In the genomic region with DNA sequence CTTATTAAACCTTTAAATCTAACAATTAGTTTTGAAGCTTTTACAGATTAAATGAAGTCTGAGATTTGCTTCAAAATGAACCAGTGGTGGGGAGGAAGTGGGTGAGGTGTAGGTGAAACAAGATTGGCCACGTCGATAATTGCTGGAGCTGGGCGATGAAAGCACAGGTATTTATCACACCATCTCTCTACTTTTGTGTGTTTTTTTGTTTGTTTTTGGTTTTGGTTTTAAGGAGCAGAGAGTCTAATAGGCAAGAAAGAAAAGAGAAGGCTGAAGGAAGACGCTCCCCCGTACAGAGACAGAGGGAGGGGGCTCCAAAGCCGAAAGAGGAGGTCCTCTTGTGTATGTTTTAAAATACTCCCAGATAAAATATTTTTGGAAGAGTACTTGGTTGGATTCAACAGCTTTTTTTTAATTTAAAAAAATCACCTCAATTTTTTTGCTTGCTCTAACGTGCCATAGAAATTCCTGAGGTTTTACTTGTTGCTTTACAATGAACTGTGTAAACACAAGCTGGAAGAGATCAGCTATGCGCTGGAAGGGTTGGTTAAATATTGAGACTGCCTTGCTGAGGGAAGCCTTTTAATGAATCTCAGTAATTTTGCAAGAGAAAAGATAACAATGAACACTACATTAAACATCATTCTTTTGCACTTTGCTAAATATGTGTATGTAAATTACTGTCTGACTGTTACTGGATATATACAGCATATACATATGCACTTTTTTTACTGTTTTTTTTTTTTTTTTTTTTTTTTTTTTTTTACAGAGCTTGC, we compare ENCODE assay signal across 8 cellular contexts. TPM values are rescaled to one million over a fixed set of nuclear protein-coding genes. Genes with fewer than 3 reads are reported as not detected.
DNase-seq lines count a peak whose midpoint lies in the region; ATAC-seq, FAIRE-seq and TF ChIP-seq lines count a peak whose summit lies in the region.

No MANE protein-coding gene starts in this region.

- TF ChIP-seq POLR2A in endothelial cell of umbilical vein (IDR thresholded peaks at IDR 0.05; ENCODE audit: low read depth, low read length) (no peak), suprapubic skin (IDR thresholded peaks at IDR 0.05) (no peak)

- no peaks in the 10 kb centered on the region for H3K79me2 ChIP-seq in endothelial cell of umbilical vein (ENCODE audit: control insufficient read depth, insufficient read depth, low read length)

- peak; percentile 17 to 40 for DNase-seq in activated T-cell treated with anti-CD3 and anti-CD28 coated beads, Interleukin-2, amount 50 U/mL, for 72 hours
- DNase-seq in activated T-cell treated with anti-CD3 and anti-CD28 coated beads, Interleukin-2, amount 50 U/mL, for 1 hour, result no peak
- DNase-seq in T follicular helper cell (ENCODE audit: low read depth), result peak; percentile 16
- no peak for DNase-seq in endothelial cell of umbilical vein (ENCODE audit: low read depth, low spot score)
- DNase-seq in suprapubic skin (ENCODE audit: low spot score in 2 of 2), result no peak
- DNase-seq in GOT3 (lab: John Stamatoyannopoulos, UW), result no peak
- DNase-seq in endodermal cell, result no peak

- H3K36me3 Mint-ChIP-seq in activated T-cell treated with anti-CD3 and anti-CD28 coated beads, Interleukin-2, amount 50 U/mL, for 72 hours (ENCODE audit: insufficient read depth in 2 of 2), result peaks cover 0 to 3% of the 10 kb centered on the region in 2 donors
- H3K36me3 Mint-ChIP-seq in endodermal cell (ENCODE audit: low read depth), result no peaks in the 10 kb centered on the region

- CTCF ChIA-PET in endothelial cell of umbilical vein (lab: Charles Lee), result interaction anchor here (0.9 kb wide), 1 partner anchor 9 kb away, joined by 3 read pairs; no protein-coding TSS in a partner anchor

- H3K9me3 ChIP-seq in endothelial cell of umbilical vein (replicated peaks; ENCODE audit: control insufficient read depth, insufficient read depth, low read length) (no peaks in the 10 kb centered on the region), suprapubic skin (no peaks in the 10 kb centered on the region), endodermal cell (ENCODE audit: control insufficient read depth, low read length) (no peaks in the 10 kb centered on the region)

- no peak for TF ChIP-seq CTCF in endothelial cell of umbilical vein (IDR thresholded peaks at IDR 0.05; ENCODE audit: extremely low read depth in 1 of 2, insufficient read depth in 1 of 2, low read depth in 1 of 2, low read length in 2 of 2)
- no peak for TF ChIP-seq CTCF in suprapubic skin (IDR thresholded peaks at IDR 0.05)
- TF ChIP-seq CTCF in endodermal cell (conservative IDR thresholded peaks at IDR 0.05), result no peak

- H3K4me3 ChIP-seq in endothelial cell of umbilical vein (replicated peaks in 1 of 3; ENCODE audit: insufficient read depth in 1 of 3, low read depth in 1 of 3, low read length in 3 of 3), result no peak overlapping the region
- H3K4me3 ChIP-seq in suprapubic skin, result no peak overlapping the region
- H3K4me3 ChIP-seq in endodermal cell (ENCODE audit: low read length), result no peak overlapping the region

- intact Hi-C loops in endothelial cell of umbilical vein (cut with micrococcal nuclease), result no loop called here

- no peak for TF ChIP-seq EP300 in suprapubic skin (IDR thresholded peaks at IDR 0.05)

- H3K9me3 Mint-ChIP-seq in activated T-cell treated with anti-CD3 and anti-CD28 coated beads, Interleukin-2, amount 50 U/mL, for 72 hours, result no peaks in the 10 kb centered on the region
- no peaks in the 10 kb centered on the region for H3K9me3 Mint-ChIP-seq in endodermal cell

- WGBS in suprapubic skin, result 34% methylated on average over 8 of the region's 8 CpGs
- WGBS in endodermal cell (ENCODE audit: insufficient coverage in 1 of 2, insufficient read length in 1 of 2), 2 experiments, result 66% methylated on average over 7 of the region's 8 CpGs; no CpG with 5 or more reads in 1 of the 2 experiments

- H3K27ac ChIP-seq in endothelial cell of umbilical vein (ENCODE audit: insufficient read depth, low read depth, low read length) (no peak overlapping the region), suprapubic skin (peak overlapping the region; percentile 31), endodermal cell (ENCODE audit: low read depth, low read length) (no peak overlapping the region)

- H4K20me1 ChIP-seq in endothelial cell of umbilical vein (replicated peaks; ENCODE audit: control insufficient read depth, extremely low read depth, insufficient read depth, low read length), result no peaks in the 10 kb centered on the region

- H2AFZ ChIP-seq in endothelial cell of umbilical vein (ENCODE audit: low read depth, low read length), result no peak overlapping the region

- H3K9me1 ChIP-seq in endothelial cell of umbilical vein (replicated peaks; ENCODE audit: control insufficient read depth, extremely low read depth, insufficient read depth, low read length), result no peaks in the 10 kb centered on the region

- ATAC-seq in activated T-cell treated with anti-CD3 and anti-CD28 coated beads, Interleukin-2, amount 50 U/mL, for 72 hours (replicated peaks in 1 of 2), result peak; percentile 49 to 83
- no peak for ATAC-seq in GM21381 (IDR thresholded peaks at IDR 0.05; ENCODE audit: unreplicated experiment)

- BruUV-seq in endothelial cell of umbilical vein (replicated peaks; lab: Mats Ljungman, UMichigan), result no TSS peak

- FAIRE-seq in endothelial cell of umbilical vein (lab: Jason Lieb, UNC), result peak; percentile 18

- peak overlapping the region; percentile 28 to 91 for H3K4me3 Mint-ChIP-seq in activated T-cell treated with anti-CD3 and anti-CD28 coated beads, Interleukin-2, amount 50 U/mL, for 72 hours
- H3K4me3 Mint-ChIP-seq in endodermal cell, result no peak overlapping the region

- H3K27me3 ChIP-seq in endothelial cell of umbilical vein (ENCODE audit: control insufficient read depth in 2 of 2, insufficient read depth in 2 of 2, low read length in 2 of 2) (peaks cover 0 to 5% of the 10 kb centered on the region in 2 experiments), suprapubic skin (no peaks in the 10 kb centered on the region), endodermal cell (ENCODE audit: control insufficient read depth, insufficient read depth, low read length, poor library complexity, severe bottlenecking) (no peaks in the 10 kb centered on the region)

- peaks cover 17% of the 10 kb centered on the region for H3K4me1 Mint-ChIP-seq in activated T-cell treated with anti-CD3 and anti-CD28 coated beads, Interleukin-2, amount 50 U/mL, for 72 hours (ENCODE audit: low read depth)
- H3K4me1 Mint-ChIP-seq in endodermal cell, result peaks cover 4% of the 10 kb centered on the region

- no peak overlapping the region for H3K4me2 ChIP-seq in endothelial cell of umbilical vein (ENCODE audit: insufficient read depth, low read length)

- dilution Hi-C loops in endothelial cell of umbilical vein (cut with MboI; ENCODE audit: extremely low pct_ligation_motif_present, low sequenced_read_pairs), result no loop called here

- POLR2A ChIA-PET in endothelial cell of umbilical vein (lab: Charles Lee), result no interaction called here

- no peaks in the 10 kb centered on the region for H3K27me3 Mint-ChIP-seq in activated T-cell treated with anti-CD3 and anti-CD28 coated beads, Interleukin-2, amount 50 U/mL, for 72 hours (ENCODE audit: low read depth)
- H3K27me3 Mint-ChIP-seq in endodermal cell (ENCODE audit: insufficient read depth), result peaks cover 3% of the 10 kb centered on the region

- H3K9ac ChIP-seq in endothelial cell of umbilical vein (replicated peaks; ENCODE audit: extremely low read depth, insufficient read depth, low read length), result no peak overlapping the region
- H3K9ac ChIP-seq in endodermal cell (ENCODE audit: extremely low read depth, low read length, poor library complexity, severe bottlenecking), result no peak overlapping the region

- no peaks in the 10 kb centered on the region for H3K36me3 ChIP-seq in endothelial cell of umbilical vein (ENCODE audit: control insufficient read depth in 2 of 2, extremely low read depth in 1 of 2, insufficient read depth in 2 of 2, low read length in 2 of 2)
- no peaks in the 10 kb centered on the region for H3K36me3 ChIP-seq in suprapubic skin
- no peaks in the 10 kb centered on the region for H3K36me3 ChIP-seq in endodermal cell (ENCODE audit: control insufficient read depth, insufficient read depth, low read length)

- peak overlapping the region; percentile 17 for H3K27ac Mint-ChIP-seq in activated T-cell treated with anti-CD3 and anti-CD28 coated beads, Interleukin-2, amount 50 U/mL, for 72 hours
- no peak overlapping the region for H3K27ac Mint-ChIP-seq in endodermal cell

- H3K4me1 ChIP-seq in endothelial cell of umbilical vein (ENCODE audit: control insufficient read depth, extremely low read depth, insufficient read depth, low read length), result no peaks in the 10 kb centered on the region
- H3K4me1 ChIP-seq in suprapubic skin, result no peaks in the 10 kb centered on the region
- no peaks in the 10 kb centered on the region for H3K4me1 ChIP-seq in endodermal cell (ENCODE audit: control insufficient read depth, insufficient read depth, low read length)

TF ChIP-seq in endothelial cell of umbilical vein, 7 proteins besides CTCF, POLR2A, EP300 and RAD21 (continues in another document):
- TF ChIP-seq FOS (IDR thresholded peaks at IDR 0.05; ENCODE audit: borderline replicate concordance, insufficient read depth, low read length) (no peak), JUN (IDR thresholded peaks at IDR 0.05; ENCODE audit: borderline replicate concordance, insufficient read depth, insufficient read length, low read depth) (no peak), POLR2AphosphoS5 (IDR thresholded peaks at IDR 0.05; ENCODE audit: insufficient read depth, low read depth, low read length) (no peak), MYC (IDR thresholded peaks at IDR 0.05; ENCODE audit: low read depth, low read length) (no peak), GATA2 (IDR thresholded peaks at IDR 0.05; ENCODE audit: insufficient read depth, insufficient read length, low read depth, low read length) (no peak), EZH2 (IDR thresholded peaks at IDR 0.05; ENCODE audit: borderline replicate concordance, low read depth, low read length, severe bottlenecking) (no peak)

RNA-seq across cellular contexts. Expression of gene LGALS8, which starts 6.7 kb away (rescaled TPM):
- 10 to 100 TPM; 70.1 to 96.9 TPM for total RNA-seq in activated T-cell treated with anti-CD3 and anti-CD28 coated beads, Interleukin-2, amount 50 U/mL, for 72 hours
- 48.1 and 49.9 TPM in 2 replicates for total RNA-seq in endothelial cell of umbilical vein
- polyA plus RNA-seq in endothelial cell of umbilical vein, result 36.7 and 45.6 TPM in 2 replicates
- polyA plus RNA-seq in endothelial cell of umbilical vein (2011; cell fraction: cytosol; rRNA removed), result 29.1 and 32.0 TPM in 2 replicates
- 231 and 232 TPM in 2 replicates for polyA plus RNA-seq in endothelial cell of umbilical vein (2011; cell fraction: nucleus; rRNA removed)
- polyA plus RNA-seq in endothelial cell of umbilical vein (2012), result 50.2 and 63.4 TPM in 2 replicates
- polyA minus RNA-seq in endothelial cell of umbilical vein, result 76.5 and 88.2 TPM in 2 replicates
- not detected for polyA minus RNA-seq in endothelial cell of umbilical vein (2011; cell fraction: cytosol; rRNA and poly(A)+ RNA removed)
- 92.2 and 127 TPM in 2 replicates for polyA minus RNA-seq in endothelial cell of umbilical vein (2011; cell fraction: nucleus; rRNA and poly(A)+ RNA removed)
- total RNA-seq in suprapubic skin, result 100 to 1,000 TPM in 2 of 4 donors, 10 to 100 TPM in 2; 70.2 to 280 (median 99.3) TPM
- total RNA-seq in endodermal cell, result 10 to 100 TPM; 11.4 to 15.0 TPM
- polyA plus RNA-seq in endodermal cell (2013, experiment 1 of 2), result 18.1 TPM
- polyA plus RNA-seq in endodermal cell (2013, experiment 2 of 2), result 13.2 TPM

Comparison
In these comparisons a context has a peak if more than half of its experiments do, and no peak if none do; other contexts are left out.
1. DNase-seq: peak in activated T-cell treated with anti-CD3 and anti-CD28 coated beads, Interleukin-2, amount 50 U/mL, for 72 hours (2 of 2) and T follicular helper cell (single experiment); none in activated T-cell treated with anti-CD3 and anti-CD28 coated beads, Interleukin-2, amount 50 U/mL, for 1 hour (single experiment), endothelial cell of umbilical vein (single experiment), suprapubic skin (0 of 2), GOT3 (single experiment) and endodermal cell (single experiment).